Comparison of ENCODE assay signal across 33 cellular contexts in the genomic region with DNA sequence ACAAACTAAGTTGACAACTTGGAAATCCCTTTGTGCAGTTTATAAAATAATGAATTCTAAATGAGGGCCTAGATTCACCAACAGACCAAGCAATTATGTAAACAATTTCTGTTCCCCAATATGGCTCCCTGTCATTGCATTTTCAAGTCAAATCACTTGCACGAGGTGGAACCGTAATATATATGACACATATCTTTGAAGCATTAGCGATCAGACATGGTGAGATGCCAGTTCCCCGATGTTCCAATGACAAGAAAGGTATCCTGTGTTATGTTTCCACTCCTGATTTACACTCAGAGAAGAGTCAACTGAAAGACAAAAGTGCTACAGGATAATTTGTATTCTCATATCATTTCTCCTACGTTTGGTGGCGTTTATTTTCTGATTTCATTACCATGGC.
"Had no signal": no experiment of that assay in that cellular context is flagged by ENCODE, and none has a peak within 500 bp of the region (broad histone marks: within the 10 kb centered on the region; RNA-seq: fewer than 3 reads in every experiment).

No MANE protein-coding gene starts in this region.

- H3K9me3 Mint-ChIP-seq: immature natural killer cell; natural killer cell treated with Interleukin-12 subunit alpha and Interleukin-12 subunit beta and Interleukin-15 and Interleukin-18, amount 100 ng/mL, for 72 hours; neural crest cell; stimulated activated naive CD8-positive, alpha-beta T cell treated with anti-CD3 and anti-CD28 coated beads, Interleukin-15, amount 100 ng/mL, for 72 hours had no signal

- H3K27me3 ChIP-seq: left lung, pancreas, sigmoid colon, spleen, testis, thyroid gland, transverse colon, upper lobe of left lung, vagina had no signal

- H3K4me3 ChIP-seq: left lung, lower lobe of right lung, mucosa of descending colon, pancreas, prostate gland, sigmoid colon, spleen, testis, thyroid gland, transverse colon, upper lobe of left lung, vagina had no signal

- H3K27ac ChIP-seq: left lung, lower lobe of right lung, pancreas, prostate gland, sigmoid colon, spleen, testis, thyroid gland, transverse colon, upper lobe of left lung, vagina had no signal

- H3K4me1 ChIP-seq: left lung, lower lobe of right lung, pancreas, prostate gland, sigmoid colon, spleen, testis, thyroid gland, transverse colon, upper lobe of left lung, vagina had no signal

- H3K27ac Mint-ChIP-seq: immature natural killer cell; naive thymus-derived CD4-positive, alpha-beta T cell; natural killer cell treated with Interleukin-12 subunit alpha and Interleukin-12 subunit beta and Interleukin-15 and Interleukin-18, amount 100 ng/mL, for 72 hours; stimulated activated memory B cell treated with anti-CD40 and anti-IgM and Interleukin-4, amounts not matched to agents 10 μg/mL and 1 μg/mL and 100 μg/mL, for 72 hours; stimulated activated naive CD8-positive, alpha-beta T cell treated with anti-CD3 and anti-CD28 coated beads, Interleukin-15, amount 100 ng/mL, for 72 hours had no signal

- ATAC-seq: left colon; left lung; lower lobe of right lung; mucosa of descending colon; naive thymus-derived CD4-positive, alpha-beta T cell; natural killer cell treated with Interleukin-12 subunit alpha and Interleukin-12 subunit beta and Interleukin-15 and Interleukin-18, amount 100 ng/mL, for 72 hours; pancreas; right cardiac atrium; stimulated activated memory B cell treated with anti-CD40 and anti-IgM and Interleukin-4, amounts not matched to agents 10 μg/mL and 1 μg/mL and 100 μg/mL, for 72 hours; stimulated activated naive CD8-positive, alpha-beta T cell treated with anti-CD3 and anti-CD28 coated beads, Interleukin-15, amount 100 ng/mL, for 72 hours had no signal

- H3K4me3 Mint-ChIP-seq: immature natural killer cell; naive thymus-derived CD4-positive, alpha-beta T cell; natural killer cell treated with Interleukin-12 subunit alpha and Interleukin-12 subunit beta and Interleukin-15 and Interleukin-18, amount 100 ng/mL, for 72 hours; neural crest cell; stimulated activated memory B cell treated with anti-CD40 and anti-IgM and Interleukin-4, amounts not matched to agents 10 μg/mL and 1 μg/mL and 100 μg/mL, for 72 hours; stimulated activated naive CD8-positive, alpha-beta T cell treated with anti-CD3 and anti-CD28 coated beads, Interleukin-15, amount 100 ng/mL, for 72 hours had no signal

- H3K36me3 Mint-ChIP-seq: immature natural killer cell; naive thymus-derived CD4-positive, alpha-beta T cell; natural killer cell treated with Interleukin-12 subunit alpha and Interleukin-12 subunit beta and Interleukin-15 and Interleukin-18, amount 100 ng/mL, for 72 hours; stimulated activated memory B cell treated with anti-CD40 and anti-IgM and Interleukin-4, amounts not matched to agents 10 μg/mL and 1 μg/mL and 100 μg/mL, for 72 hours had no signal

- H3K36me3 ChIP-seq: left lung, lower lobe of right lung, pancreas, prostate gland, sigmoid colon, spleen, thyroid gland, transverse colon, upper lobe of left lung, vagina had no signal

- DNase-seq: hypothalamus; immature natural killer cell; kidney; left colon; left lung; lower lobe of right lung; mammary epithelial cell; mesenchymal stem cell; mucosa of descending colon; naive thymus-derived CD4-positive, alpha-beta T cell; nucleus accumbens; pancreas; posterior cingulate gyrus; retina; right cardiac atrium; sigmoid colon; small intestine; spleen; stimulated activated CD4-positive, alpha-beta T cell treated with anti-CD3 and anti-CD28 coated beads, Interleukin-2, amount 100 ng/mL, for 48 hours; stimulated activated CD4-positive, alpha-beta T cell treated with anti-CD3 and anti-CD28 coated beads, Interleukin-4, amount 100 ng/mL, for 4 hours; stimulated activated CD8-positive, alpha-beta memory T cell treated with anti-CD3 and anti-CD28 coated beads, Interleukin-4, amount 100 ng/mL, for 48 hours; stimulated activated naive CD4-positive, alpha-beta T cell treated with Interleukin-2 at 50 U/mL for 16 hours; stimulated activated naive CD8-positive, alpha-beta T cell treated with anti-CD3 and anti-CD28 coated beads, Interleukin-15, amount 100 ng/mL, for 72 hours; substantia nigra; testis; thyroid gland; transverse colon; upper lobe of left lung had no signal

- H3K4me1 Mint-ChIP-seq: naive thymus-derived CD4-positive, alpha-beta T cell; stimulated activated memory B cell treated with anti-CD40 and anti-IgM and Interleukin-4, amounts not matched to agents 10 μg/mL and 1 μg/mL and 100 μg/mL, for 72 hours; stimulated activated naive CD8-positive, alpha-beta T cell treated with anti-CD3 and anti-CD28 coated beads, Interleukin-15, amount 100 ng/mL, for 72 hours had no signal

- H3K9me3 ChIP-seq: left lung, lower lobe of right lung, mucosa of descending colon, pancreas, prostate gland, sigmoid colon, spleen, testis, thyroid gland, transverse colon, upper lobe of left lung, vagina had no signal
